ENCODE assay signal across 2 cellular contexts in genomic region chr3:12787967-12788690, GRCh38. TPM values are rescaled to one million over a fixed set of nuclear protein-coding genes. Genes with fewer than 3 reads are reported as not detected.
"Had no signal": no experiment of that assay in that cellular context is flagged by ENCODE, and none has a peak within 500 bp of the region (broad histone marks: within the 10 kb centered on the region; RNA-seq: fewer than 3 reads in every experiment).

No MANE protein-coding gene starts in this region.

RNA-seq across cellular contexts. Expression of gene TMEM40, which starts 29.1 kb away (rescaled TPM):
- total RNA-seq: Peyer's patch, SJSA1 had no signal
